ENCODE assay signal across 8 cellular contexts in genomic region chr19:58097783-58098681, GRCh38. TPM values are rescaled to one million over a fixed set of nuclear protein-coding genes. Genes with fewer than 3 reads are reported as not detected.
DNase-seq lines count a peak whose midpoint lies in the region; ATAC-seq, FAIRE-seq and TF ChIP-seq lines count a peak whose summit lies in the region.

ZSCAN18 (minus strand) TSS chr19:58098231; CDS start chr19:58090267, 7,964 bp downstream.

- no TSS peak for BruUV-seq in endothelial cell of umbilical vein (replicated peaks; lab: Mats Ljungman, UMichigan)

- H3K27me3 Mint-ChIP-seq in mesothelial cell of epicardium (ENCODE audit: low read depth) = no peaks in the 10 kb centered on the region

- H3K27ac ChIP-seq in endothelial cell of umbilical vein (ENCODE audit: insufficient read depth, low read depth, low read length) = peak within 1 kb of the TSS; percentile 70

- H3K4me1 ChIP-seq in ES-I3 (ENCODE audit: insufficient read depth, low read length) (no peaks in the 10 kb centered on the region), endothelial cell of umbilical vein (ENCODE audit: control insufficient read depth, extremely low read depth, insufficient read depth, low read length) (no peaks in the 10 kb centered on the region)

- H3K36me3 ChIP-seq in ES-I3 (ENCODE audit: insufficient read depth, low read length) = no peaks in the 10 kb centered on the region
- H3K36me3 ChIP-seq in endothelial cell of umbilical vein (ENCODE audit: control insufficient read depth in 2 of 2, extremely low read depth in 1 of 2, insufficient read depth in 2 of 2, low read length in 2 of 2) = no peaks in the 10 kb centered on the region

- dilution Hi-C loops in endothelial cell of umbilical vein (cut with MboI; ENCODE audit: extremely low pct_ligation_motif_present, low sequenced_read_pairs) = no loop called here

- H3K9me3 ChIP-seq in ES-I3 (ENCODE audit: control insufficient read depth, insufficient read depth, low read length) (no peaks in the 10 kb centered on the region), endothelial cell of umbilical vein (replicated peaks; ENCODE audit: control insufficient read depth, insufficient read depth, low read length) (peaks cover 3% of the 10 kb centered on the region)

- no peak for TF ChIP-seq POLR2A in endothelial cell of umbilical vein (IDR thresholded peaks at IDR 0.05; ENCODE audit: low read depth, low read length)

- peak; percentile 85 for DNase-seq in NCI-H526 treated with DMSO at 0.1 percent for 48 hours (lab: John Stamatoyannopoulos, UW)
- peak; percentile 96 for DNase-seq in activated CD8-positive, alpha-beta memory T cell treated with anti-CD3 and anti-CD28 coated beads, Interleukin-2, amount 50 U/mL, for 48 hours
- DNase-seq in endothelial cell of umbilical vein (ENCODE audit: low read depth, low spot score) = peak; percentile 93
- peak; percentile 99 for DNase-seq in mesothelial cell of epicardium (ENCODE audit: low spot score in 2 of 2, unreplicated experiment in 2 of 2)
- peak; percentile 94 for DNase-seq in stimulated activated CD8-positive, alpha-beta memory T cell treated with anti-CD3 and anti-CD28 coated beads, Interleukin-15, amount 100 ng/mL, for 1 hour (ENCODE audit: low read depth)

- TF ChIP-seq CTCF in endothelial cell of umbilical vein (IDR thresholded peaks at IDR 0.05; ENCODE audit: extremely low read depth in 1 of 2, insufficient read depth in 1 of 2, low read depth in 1 of 2, low read length in 2 of 2) = no peak
- TF ChIP-seq CTCF in mesothelial cell of epicardium (IDR thresholded peaks at IDR 0.05; ENCODE audit: unreplicated experiment) = no peak

- peak within 1 kb of the TSS; percentile 38 to 72 (median 43) for H3K4me3 ChIP-seq in endothelial cell of umbilical vein (replicated peaks in 1 of 3; ENCODE audit: insufficient read depth in 1 of 3, low read depth in 1 of 3, low read length in 3 of 3)

- H3K27me3 ChIP-seq in endothelial cell of umbilical vein (ENCODE audit: control insufficient read depth in 2 of 2, insufficient read depth in 2 of 2, low read length in 2 of 2) = no peaks in the 10 kb centered on the region

- POLR2A ChIA-PET in endothelial cell of umbilical vein (lab: Charles Lee) = no interaction called here

- CTCF ChIA-PET in endothelial cell of umbilical vein (lab: Charles Lee) = no interaction called here

- H3K79me2 ChIP-seq in endothelial cell of umbilical vein (ENCODE audit: control insufficient read depth, insufficient read depth, low read length) = no peaks in the 10 kb centered on the region

- H3K9ac ChIP-seq in ES-I3 (ENCODE audit: low read depth, low read length) = peak within 1 kb of the TSS; percentile 73
- H3K9ac ChIP-seq in endothelial cell of umbilical vein (replicated peaks; ENCODE audit: extremely low read depth, insufficient read depth, low read length) = peak within 1 kb of the TSS; percentile 79

- H3K9me3 Mint-ChIP-seq in mesothelial cell of epicardium = peaks cover 28% of the 10 kb centered on the region

- H3K27ac Mint-ChIP-seq in mesothelial cell of epicardium = peak within 1 kb of the TSS; percentile 100

- peak within 1 kb of the TSS; percentile 84 for H3K4me3 Mint-ChIP-seq in mesothelial cell of epicardium

- peaks cover 10% of the 10 kb centered on the region for H3K4me1 Mint-ChIP-seq in mesothelial cell of epicardium

- intact Hi-C loops in endothelial cell of umbilical vein (cut with micrococcal nuclease) = loop anchor here (10.0 kb wide), 1 partner anchor 57 kb away; the partner anchor contains the start of gene ZNF329

- H3K36me3 Mint-ChIP-seq in mesothelial cell of epicardium = peaks cover 22% of the 10 kb centered on the region

- peak; percentile 33 for FAIRE-seq in endothelial cell of umbilical vein (lab: Jason Lieb, UNC)

- peak within 1 kb of the TSS; percentile 41 for H3K4me2 ChIP-seq in endothelial cell of umbilical vein (ENCODE audit: insufficient read depth, low read length)

- H4K20me1 ChIP-seq in endothelial cell of umbilical vein (replicated peaks; ENCODE audit: control insufficient read depth, extremely low read depth, insufficient read depth, low read length) = no peaks in the 10 kb centered on the region

- ATAC-seq in HG03039 (IDR thresholded peaks at IDR 0.05; ENCODE audit: unreplicated experiment) (peak; percentile 93), HG03520 (IDR thresholded peaks at IDR 0.05; ENCODE audit: unreplicated experiment) (no peak)

- peak within 1 kb of the TSS; percentile 77 for H2AFZ ChIP-seq in endothelial cell of umbilical vein (ENCODE audit: low read depth, low read length)

- no peaks in the 10 kb centered on the region for H3K9me1 ChIP-seq in endothelial cell of umbilical vein (replicated peaks; ENCODE audit: control insufficient read depth, extremely low read depth, insufficient read depth, low read length)

TF ChIP-seq in endothelial cell of umbilical vein, 7 proteins besides CTCF, POLR2A, EP300 and RAD21:
- TF ChIP-seq EZH2 (IDR thresholded peaks at IDR 0.05; ENCODE audit: borderline replicate concordance, low read depth, low read length, severe bottlenecking) (no peak), MAX (IDR thresholded peaks at IDR 0.05; ENCODE audit: insufficient read depth, insufficient read length) (peak; percentile 55)

RNA-seq across cellular contexts. Expression of gene ZSCAN18, which starts in this region (rescaled TPM):
- total RNA-seq in endothelial cell of umbilical vein = 9.4 and 15.8 TPM in 2 replicates
- polyA plus RNA-seq in endothelial cell of umbilical vein = 17.3 and 19.5 TPM in 2 replicates
- 11.0 and 18.5 TPM in 2 replicates for polyA plus RNA-seq in endothelial cell of umbilical vein (2011; cell fraction: cytosol; rRNA removed)
- polyA plus RNA-seq in endothelial cell of umbilical vein (2011; cell fraction: nucleus; rRNA removed) = 35.0 and 38.4 TPM in 2 replicates
- 3.4 and 4.0 TPM in 2 replicates for polyA plus RNA-seq in endothelial cell of umbilical vein (2012)
- 7.3 and 8.6 TPM in 2 replicates for polyA minus RNA-seq in endothelial cell of umbilical vein
- polyA minus RNA-seq in endothelial cell of umbilical vein (2011; cell fraction: cytosol; rRNA and poly(A)+ RNA removed) = not detected
- 8.8 and 17.7 TPM in 2 replicates for polyA minus RNA-seq in endothelial cell of umbilical vein (2011; cell fraction: nucleus; rRNA and poly(A)+ RNA removed)
- 85.9 to 91.9 TPM (median 91.0 TPM) in 3 replicates for total RNA-seq in mesothelial cell of epicardium
